ENCODE assay signal across 18 cellular contexts in genomic region chr2:240473211-240473610, GRCh38.
"Had no signal": no experiment of that assay in that cellular context is flagged by ENCODE, and none has a peak within 500 bp of the region (broad histone marks: within the 10 kb centered on the region; RNA-seq: fewer than 3 reads in every experiment).

No MANE protein-coding gene starts in this region.

- H3K27me3 Mint-ChIP-seq: naive thymus-derived CD4-positive, alpha-beta T cell; type B pancreatic cell had no signal

- H3K27me3 ChIP-seq: colonic mucosa, gastrocnemius medialis, heart right ventricle, right atrium auricular region, suprapubic skin, thyroid gland had no signal

- H3K9me3 ChIP-seq: colonic mucosa, suprapubic skin, thyroid gland had no signal

- H3K4me1 ChIP-seq: colonic mucosa, gastrocnemius medialis, heart right ventricle, right atrium auricular region, thyroid gland had no signal

- H3K4me3 ChIP-seq: colonic mucosa, gastrocnemius medialis, heart right ventricle, right atrium auricular region, smooth muscle cell, suprapubic skin, thyroid gland had no signal

- H3K27ac ChIP-seq: colonic mucosa, gastrocnemius medialis, heart right ventricle, right atrium auricular region, suprapubic skin, thyroid gland had no signal

- H3K4me1 Mint-ChIP-seq: endodermal cell had no signal

- DNase-seq: colonic mucosa; dermis blood vessel endothelial cell; endodermal cell; gastrocnemius medialis; heart right ventricle; hypothalamus; naive thymus-derived CD4-positive, alpha-beta T cell; nephron progenitor cell; stimulated activated CD4-positive, alpha-beta T cell treated with anti-CD3 and anti-CD28 coated beads, Interleukin-2, amount 100 ng/mL, for 48 hours; stimulated activated naive CD8-positive, alpha-beta T cell treated with anti-CD3 and anti-CD28 coated beads, Interleukin-15, Interleukin-2, amounts not matched to agents 100 U/mL and 50 U/mL, for 24 hours; thyroid gland had no signal

- FAIRE-seq: islet of Langerhans, urothelium cell line had no signal

- H3K27ac Mint-ChIP-seq: endodermal cell; naive thymus-derived CD4-positive, alpha-beta T cell; nephron progenitor cell; type B pancreatic cell had no signal

- H3K4me3 Mint-ChIP-seq: endodermal cell, nephron progenitor cell, type B pancreatic cell had no signal

- H3K4me2 ChIP-seq: smooth muscle cell had no signal

- ATAC-seq: gastrocnemius medialis; heart right ventricle; left lobe of liver; naive thymus-derived CD4-positive, alpha-beta T cell; stimulated activated naive CD8-positive, alpha-beta T cell treated with anti-CD3 and anti-CD28 coated beads, Interleukin-15, Interleukin-2, amounts not matched to agents 100 U/mL and 50 U/mL, for 24 hours had no signal

- H3K36me3 ChIP-seq: colonic mucosa, gastrocnemius medialis, heart right ventricle, right atrium auricular region, suprapubic skin, thyroid gland had no signal
